Comparison of ENCODE assay signal across 8 cellular contexts in genomic region chr6:30066577-30067459, GRCh38. TPM values are rescaled to one million over a fixed set of nuclear protein-coding genes. Genes with fewer than 3 reads are reported as not detected.
DNase-seq lines count a peak whose midpoint lies in the region; ATAC-seq and TF ChIP-seq lines count a peak whose summit lies in the region.

TSS of gene PPP1R11 (plus strand) at chr6:30067198. CDS start at chr6:30067411, 213 bp downstream.

- no peak for TF ChIP-seq EP300 in suprapubic skin (IDR thresholded peaks at IDR 0.05)

- H3K27me3 ChIP-seq in suprapubic skin: no peaks in the 10 kb centered on the region

- peaks cover 45 to 50% of the 10 kb centered on the region in 2 donors for H3K36me3 Mint-ChIP-seq in activated naive CD4-positive, alpha-beta T cell treated with anti-CD3 and anti-CD28 coated beads, Interleukin-2, amount 50 U/mL, for 72 hours

- WGBS in suprapubic skin: 0% methylated on average over 46 of the region's 46 CpGs

- peak in 1 of 2 donors; percentile 66 for TF ChIP-seq POLR2A in suprapubic skin (IDR thresholded peaks at IDR 0.05)

- peak; percentile 98 for DNase-seq in NCI-H1092 treated with DMSO at 0.1 percent for 48 hours (lab: John Stamatoyannopoulos, UW)
- peak; percentile 99 for DNase-seq in SKM-1 (lab: John Stamatoyannopoulos, UW; ENCODE audit: unreplicated experiment)
- peak; percentile 94 to 99 for DNase-seq in activated naive CD4-positive, alpha-beta T cell treated with anti-CD3 and anti-CD28 coated beads, Interleukin-2, amount 50 U/mL, for 72 hours (ENCODE audit: low spot score in 2 of 2)
- DNase-seq in globus pallidus (ENCODE audit: low spot score): peak; percentile 99
- DNase-seq in nucleus accumbens (lab: John Stamatoyannopoulos, UW): peak; percentile 74 to 100 (median 99)
- DNase-seq in suprapubic skin (ENCODE audit: low spot score in 2 of 2): peak; percentile 98 to 99

- peaks cover 29% of the 10 kb centered on the region for H3K36me3 ChIP-seq in suprapubic skin

- H3K4me3 ChIP-seq in GM08714 (ENCODE audit: low read length) (peak within 1 kb of the TSS; percentile 92), suprapubic skin (peak within 1 kb of the TSS; percentile 55)

- no peak for TF ChIP-seq CTCF in suprapubic skin (IDR thresholded peaks at IDR 0.05)

- H3K9me3 ChIP-seq in suprapubic skin: no peaks in the 10 kb centered on the region

- peak; percentile 96 for ATAC-seq in HG02610 (IDR thresholded peaks at IDR 0.05; ENCODE audit: unreplicated experiment)
- ATAC-seq in activated naive CD4-positive, alpha-beta T cell treated with anti-CD3 and anti-CD28 coated beads, Interleukin-2, amount 50 U/mL, for 72 hours: peak; percentile 97 to 99

- H3K27ac ChIP-seq in suprapubic skin: peak within 1 kb of the TSS; percentile 81

- peaks cover 40% of the 10 kb centered on the region for H3K4me1 ChIP-seq in suprapubic skin

- peaks cover 0 to 4% of the 10 kb centered on the region in 2 donors for H3K9me3 Mint-ChIP-seq in activated naive CD4-positive, alpha-beta T cell treated with anti-CD3 and anti-CD28 coated beads, Interleukin-2, amount 50 U/mL, for 72 hours

- H3K27ac Mint-ChIP-seq in activated naive CD4-positive, alpha-beta T cell treated with anti-CD3 and anti-CD28 coated beads, Interleukin-2, amount 50 U/mL, for 72 hours: peak within 1 kb of the TSS; percentile 91 to 100

RNA-seq across cellular contexts. Expression of gene PPP1R11, which starts in this region (rescaled TPM):
- total RNA-seq in activated naive CD4-positive, alpha-beta T cell treated with anti-CD3 and anti-CD28 coated beads, Interleukin-2, amount 50 U/mL, for 72 hours: 10 to 100 TPM; 48.5 to 53.3 TPM
- total RNA-seq in suprapubic skin: 10 to 100 TPM; 35.2 to 54.4 (median 44.2) TPM

Comparison
In these comparisons a context has a peak if more than half of its experiments do, and no peak if none do; other contexts are left out.
1. Peak in every context shown above with its lines: DNase-seq, ATAC-seq, H3K4me3 ChIP-seq and H3K27ac ChIP-seq.